25 cellular contexts compared by ENCODE assay signal in the genomic region with DNA sequence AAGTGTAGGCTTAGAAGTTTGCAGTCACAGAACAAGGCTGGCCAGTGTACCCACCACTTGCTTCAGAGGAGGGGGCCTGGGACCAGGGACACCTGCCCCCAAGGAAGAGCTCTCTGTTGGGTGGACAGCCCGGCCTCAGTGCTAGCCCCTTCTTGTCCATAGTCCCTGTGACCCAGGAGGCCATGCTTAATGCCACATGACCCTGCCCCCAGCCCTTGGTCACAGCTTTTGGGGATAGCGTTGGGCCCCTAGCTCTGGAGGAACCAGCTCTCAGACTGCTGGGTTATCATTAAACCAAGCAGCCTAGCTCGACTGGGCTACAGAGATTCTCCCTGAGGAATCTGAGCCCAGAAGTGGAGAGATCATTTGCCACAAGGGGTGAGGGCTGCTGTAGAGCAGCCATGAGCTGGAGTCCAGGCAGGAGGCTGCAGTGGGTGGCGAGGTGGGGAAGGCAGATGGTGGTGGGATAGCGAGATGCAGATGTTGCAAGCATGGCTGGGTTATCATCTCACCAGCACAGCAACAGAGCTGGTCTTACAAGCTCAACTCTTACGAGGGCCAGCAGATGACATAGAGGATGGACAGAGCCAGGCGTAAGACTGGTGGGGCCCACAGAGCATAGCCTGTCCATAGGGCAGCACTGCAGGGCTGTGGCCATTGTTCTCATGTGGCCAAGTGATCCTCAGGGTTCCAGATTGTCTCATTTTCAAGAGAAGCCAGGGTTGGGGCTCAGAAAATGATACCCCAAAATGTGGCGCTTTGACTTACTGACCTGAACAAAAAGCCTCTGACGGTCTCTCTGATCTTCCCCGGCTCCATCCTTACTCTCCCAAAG. TPM values are rescaled to one million over a fixed set of nuclear protein-coding genes. Genes with fewer than 3 reads are reported as not detected.
A peak's percentile ranks its signal among the peaks of the same experiment; 100 is the strongest.
DNase-seq lines count a peak whose midpoint lies in the region; ATAC-seq lines count a peak whose summit lies in the region.
"Had no signal": no experiment of that assay in that cellular context is flagged by ENCODE, and none has a peak within 500 bp of the region (broad histone marks: within the 10 kb centered on the region; RNA-seq: fewer than 3 reads in every experiment).

No MANE protein-coding gene starts in this region.

- H3K4me3 Mint-ChIP-seq in stimulated activated naive CD8-positive, alpha-beta T cell treated with anti-CD3 and anti-CD28 coated beads, Interleukin-15, amount 100 ng/mL, for 72 hours = no peak overlapping the region
- H3K4me3 Mint-ChIP-seq in stimulated activated memory B cell treated with anti-CD40 and anti-IgM and Interleukin-4, amounts not matched to agents 10 μg/mL and 1 μg/mL and 100 μg/mL, for 72 hours = no peak overlapping the region
- H3K4me3 Mint-ChIP-seq: B cell; CD8-positive, alpha-beta T cell; GM23338 had no signal

- peaks cover 73% of the 10 kb centered on the region for H3K27me3 Mint-ChIP-seq in stimulated activated naive CD8-positive, alpha-beta T cell treated with anti-CD3 and anti-CD28 coated beads, Interleukin-15, amount 100 ng/mL, for 72 hours
- peaks cover 73% of the 10 kb centered on the region for H3K27me3 Mint-ChIP-seq in stimulated activated memory B cell treated with anti-CD40 and anti-IgM and Interleukin-4, amounts not matched to agents 10 μg/mL and 1 μg/mL and 100 μg/mL, for 72 hours

- H3K36me3 Mint-ChIP-seq in stimulated activated memory B cell treated with anti-CD40 and anti-IgM and Interleukin-4, amounts not matched to agents 10 μg/mL and 1 μg/mL and 100 μg/mL, for 72 hours = no peaks in the 10 kb centered on the region
- H3K36me3 Mint-ChIP-seq: CD8-positive, alpha-beta T cell had no signal

- DNase-seq in stimulated activated naive CD8-positive, alpha-beta T cell treated with anti-CD3 and anti-CD28 coated beads, Interleukin-15, amount 100 ng/mL, for 72 hours = no peak
- no peak for DNase-seq in stimulated activated naive CD8-positive, alpha-beta T cell treated with anti-CD3 and anti-CD28 coated beads, Interleukin-15, Interleukin-2, amounts not matched to agents 100 U/mL and 50 U/mL, for 24 hours
- DNase-seq in mesenteric fat pad (ENCODE audit: low spot score) (peak; percentile 78), HuH-7.5 (ENCODE audit: low spot score) (no peak), NCI-H2107 (lab: John Stamatoyannopoulos, UW) (no peak), kidney glomerular epithelial cell (lab: John Stamatoyannopoulos, UW) (no peak)
- DNase-seq: Caco-2; CD8-positive, alpha-beta T cell; HCEC 1CT; KG1; MG63; NCI-H1105 treated with DMSO at 0.1 percent for 48 hours; NCI-H2029; NCI-H446 treated with DMSO at 0.1 percent for 48 hours; NCI-H526; NCI-H82; NK-92 treated with Interleukin-12 subunit alpha and Interleukin-12 subunit beta, amount 100 ng/mL, for 24 hours; PC-9 had no signal

- H3K4me1 Mint-ChIP-seq in stimulated activated naive CD8-positive, alpha-beta T cell treated with anti-CD3 and anti-CD28 coated beads, Interleukin-15, amount 100 ng/mL, for 72 hours = no peaks in the 10 kb centered on the region
- no peaks in the 10 kb centered on the region for H3K4me1 Mint-ChIP-seq in stimulated activated memory B cell treated with anti-CD40 and anti-IgM and Interleukin-4, amounts not matched to agents 10 μg/mL and 1 μg/mL and 100 μg/mL, for 72 hours
- H3K4me1 Mint-ChIP-seq: B cell had no signal

- peak; percentile 32 for ATAC-seq in stimulated activated naive CD8-positive, alpha-beta T cell treated with anti-CD3 and anti-CD28 coated beads, Interleukin-15, amount 100 ng/mL, for 72 hours
- ATAC-seq in stimulated activated naive CD8-positive, alpha-beta T cell treated with anti-CD3 and anti-CD28 coated beads, Interleukin-15, Interleukin-2, amounts not matched to agents 100 U/mL and 50 U/mL, for 24 hours = no peak
- peak; percentile 41 for ATAC-seq in stimulated activated memory B cell treated with anti-CD40 and anti-IgM and Interleukin-4, amounts not matched to agents 10 μg/mL and 1 μg/mL and 100 μg/mL, for 72 hours
- no peak for ATAC-seq in HG02759 (IDR thresholded peaks at IDR 0.05; ENCODE audit: unreplicated experiment)
- ATAC-seq: CD8-positive, alpha-beta T cell; GM23338; Right ventricle myocardium inferior had no signal

- no peak overlapping the region for H3K27ac Mint-ChIP-seq in stimulated activated naive CD8-positive, alpha-beta T cell treated with anti-CD3 and anti-CD28 coated beads, Interleukin-15, amount 100 ng/mL, for 72 hours
- H3K27ac Mint-ChIP-seq in stimulated activated memory B cell treated with anti-CD40 and anti-IgM and Interleukin-4, amounts not matched to agents 10 μg/mL and 1 μg/mL and 100 μg/mL, for 72 hours = no peak overlapping the region
- H3K27ac Mint-ChIP-seq: B cell; CD8-positive, alpha-beta T cell; GM23338 had no signal

- H3K9me3 Mint-ChIP-seq in stimulated activated naive CD8-positive, alpha-beta T cell treated with anti-CD3 and anti-CD28 coated beads, Interleukin-15, amount 100 ng/mL, for 72 hours = peaks cover 11 to 15% of the 10 kb centered on the region in 2 donors
- peaks cover 8% of the 10 kb centered on the region for H3K9me3 Mint-ChIP-seq in stimulated activated memory B cell treated with anti-CD40 and anti-IgM and Interleukin-4, amounts not matched to agents 10 μg/mL and 1 μg/mL and 100 μg/mL, for 72 hours
- H3K9me3 Mint-ChIP-seq: CD8-positive, alpha-beta T cell had no signal

RNA-seq across cellular contexts. Expression of a gene that starts 7.2 kb away (rescaled TPM):
- 56.4 TPM for total RNA-seq in mesenteric fat pad
- total RNA-seq: B cell; CD8-positive, alpha-beta T cell; RPMI7951; SJSA1 had no signal

RNA-seq across cellular contexts. Expression of a gene that starts 57.7 kb away (rescaled TPM):
- 268 TPM for total RNA-seq in mesenteric fat pad

RNA-seq across cellular contexts. Expression of a gene that starts 57.9 kb away (rescaled TPM):
- 12.5 TPM for total RNA-seq in mesenteric fat pad

Comparison
In these comparisons a context has a peak if more than half of its experiments do, and no peak if none do; other contexts are left out.
1. ATAC-seq: peak in stimulated activated naive CD8-positive, alpha-beta T cell treated with anti-CD3 and anti-CD28 coated beads, Interleukin-15, amount 100 ng/mL, for 72 hours (single experiment) and stimulated activated memory B cell treated with anti-CD40 and anti-IgM and Interleukin-4, amounts not matched to agents 10 μg/mL and 1 μg/mL and 100 μg/mL, for 72 hours (single experiment); none in stimulated activated naive CD8-positive, alpha-beta T cell treated with anti-CD3 and anti-CD28 coated beads, Interleukin-15, Interleukin-2, amounts not matched to agents 100 U/mL and 50 U/mL, for 24 hours (single experiment) and HG02759 (single experiment).